ENCODE assay signal across 24 cellular contexts in genomic region chr17:74903671-74904070, GRCh38. TPM values are rescaled to one million over a fixed set of nuclear protein-coding genes. Genes with fewer than 3 reads are reported as not detected.
DNase-seq lines count a peak whose midpoint lies in the region; ATAC-seq and TF ChIP-seq lines count a peak whose summit lies in the region.
"Had no signal": no experiment of that assay in that cellular context is flagged by ENCODE, and none has a peak within 500 bp of the region (broad histone marks: within the 10 kb centered on the region; RNA-seq: fewer than 3 reads in every experiment).

No MANE protein-coding gene starts in this region.

- no peak overlapping the region for H3K9ac ChIP-seq in H9 (ENCODE audit: extremely low read depth, insufficient read length, low read length)
- H3K9ac ChIP-seq: BLaER1 treated with 17β-estradiol and CSF1 and Interleukin-3, amounts not matched to agents 10 nM and 100 nM; GM23248 had no signal

- H3K4me1 Mint-ChIP-seq in H9: peaks cover 18 to 29% of the 10 kb centered on the region in 2 experiments
- H3K4me1 Mint-ChIP-seq in T-helper 17 cell: peaks cover 4% of the 10 kb centered on the region
- H3K4me1 Mint-ChIP-seq in neural crest cell: no peaks in the 10 kb centered on the region
- no peaks in the 10 kb centered on the region for H3K4me1 Mint-ChIP-seq in osteocyte (ENCODE audit: unreplicated experiment)
- H3K4me1 Mint-ChIP-seq: CD8-positive, alpha-beta memory T cell had no signal

- no peak overlapping the region for H2BK5ac ChIP-seq in H9 (ENCODE audit: insufficient read length, low read length)

- H3K27ac ChIP-seq in H9 (ENCODE audit: insufficient read length, low read depth, low read length): no peak overlapping the region
- H3K27ac ChIP-seq: A549; BLaER1 treated with 17β-estradiol and CSF1 and Interleukin-3, amounts not matched to agents 10 nM and 100 nM; GM23248 had no signal

- H3K27me3 Mint-ChIP-seq in H9 (ENCODE audit: low read depth) (peaks cover 48% of the 10 kb centered on the region), T-helper 17 cell (peaks cover 29% of the 10 kb centered on the region), neural crest cell (ENCODE audit: low read depth) (peaks cover 34% of the 10 kb centered on the region), osteocyte (ENCODE audit: unreplicated experiment) (peaks cover 27% of the 10 kb centered on the region)

- no peak overlapping the region for H2AFZ ChIP-seq in H9 (ENCODE audit: low read length)
- H2AFZ ChIP-seq: GM23248 had no signal

- H3K36me3 Mint-ChIP-seq in H9 (ENCODE audit: insufficient read depth in 1 of 3, low read depth in 3 of 3) (peaks cover 0 to 2% (median 0%) of the 10 kb centered on the region in 3 experiments; a peak in 3 of 7 replicates), T-helper 17 cell (ENCODE audit: low read depth) (no peaks in the 10 kb centered on the region), neural crest cell (ENCODE audit: low read depth) (no peaks in the 10 kb centered on the region), osteocyte (ENCODE audit: unreplicated experiment) (no peaks in the 10 kb centered on the region)
- H3K36me3 Mint-ChIP-seq: CD14-positive monocyte; CD8-positive, alpha-beta memory T cell had no signal

- H2BK12ac ChIP-seq in H9 (ENCODE audit: insufficient read length, low read depth, low read length): no peak overlapping the region

- H2BK20ac ChIP-seq in H9 (ENCODE audit: low read depth, low read length, poor library complexity, severe bottlenecking): no peak overlapping the region

- no peaks in the 10 kb centered on the region for H3K79me1 ChIP-seq in H9 (ENCODE audit: insufficient read depth, low read depth, low read length, poor library complexity, severe bottlenecking)

- H3K9me3 Mint-ChIP-seq in H9: peaks cover 0 to 3% of the 10 kb centered on the region in 2 experiments; a peak in 1 of 5 replicates
- H3K9me3 Mint-ChIP-seq in neural crest cell: peaks cover 3% of the 10 kb centered on the region
- H3K9me3 Mint-ChIP-seq in osteocyte (ENCODE audit: unreplicated experiment): no peaks in the 10 kb centered on the region
- H3K9me3 Mint-ChIP-seq: CD4-positive, alpha-beta T cell had no signal

- no peak for ATAC-seq in T-helper 17 cell
- ATAC-seq: A549, GM12878 had no signal

- no peak overlapping the region for H3K14ac ChIP-seq in H9 (ENCODE audit: insufficient read depth, low read length)

- H4K8ac ChIP-seq in H9 (replicated peaks; ENCODE audit: insufficient read length, low read depth, low read length): no peak overlapping the region

- H3K27ac Mint-ChIP-seq in H9: no peak overlapping the region; a peak in 1 of 7 replicates
- H3K27ac Mint-ChIP-seq in T-helper 17 cell: peak overlapping the region; percentile 19
- H3K27ac Mint-ChIP-seq in neural crest cell (ENCODE audit: unreplicated experiment): peak overlapping the region; percentile 6
- no peak overlapping the region for H3K27ac Mint-ChIP-seq in osteocyte (ENCODE audit: unreplicated experiment)
- H3K27ac Mint-ChIP-seq: CD4-positive, alpha-beta T cell had no signal

- H3K23me2 ChIP-seq in H9 (ENCODE audit: insufficient read length, low read depth, low read length, poor library complexity, severe bottlenecking): no peaks in the 10 kb centered on the region

- no CpG with 5 or more reads among the region's 6 CpGs for whole genome bisulfite sequencing in H9 (ENCODE audit: extremely low coverage, insufficient read length, low lambda C conversion rate)

- no peak overlapping the region for H2BK15ac ChIP-seq in H9 (ENCODE audit: low read depth, low read length)

- peak; percentile 28 for DNase-seq in H9
- no peak for DNase-seq in T-helper 17 cell
- DNase-seq in neural crest cell (ENCODE audit: low read depth, low spot score): no peak
- DNase-seq in osteocyte (ENCODE audit: extremely low spot score, unreplicated experiment): peak; percentile 77
- no peak for DNase-seq in superior temporal gyrus (ENCODE audit: extremely low spot score)
- DNase-seq in NCI-H187 (lab: John Stamatoyannopoulos, UW): no peak
- no peak for DNase-seq in HPDE6-E6E7 (ENCODE audit: extremely low spot score)
- DNase-seq: 8988T; ACHN; AML-193; BE2C; CD4-positive, alpha-beta T cell; CD8-positive, alpha-beta memory T cell; DMS 273 treated with DMSO at 0.1 percent for 48 hours; DMS79; EL; GDM1; GM23248 had no signal

- H3K18ac ChIP-seq in H9 (ENCODE audit: insufficient read length, low read depth, low read length): no peak overlapping the region

- H2BK120ac ChIP-seq in H9 (ENCODE audit: low read depth, low read length, poor library complexity, severe bottlenecking): no peak overlapping the region

- H3K9me3 ChIP-seq in H9 (ENCODE audit: control insufficient read depth, low read depth, low read length) (no peaks in the 10 kb centered on the region), T-helper 17 cell (ENCODE audit: control insufficient read depth, low read length, poor library complexity, severe bottlenecking) (no peaks in the 10 kb centered on the region)
- H3K9me3 ChIP-seq: A549, BE2C, HAP-1 had no signal

- no peaks in the 10 kb centered on the region for H4K20me1 ChIP-seq in H9 (ENCODE audit: control insufficient read depth, insufficient read depth, insufficient read length)
- H4K20me1 ChIP-seq: BLaER1 treated with 17β-estradiol and CSF1 and Interleukin-3, amounts not matched to agents 10 nM and 100 nM had no signal

- no peaks in the 10 kb centered on the region for H3K27me3 ChIP-seq in H9 (ENCODE audit: insufficient read depth, low read length)
- H3K27me3 ChIP-seq: BE2C; BLaER1 treated with 17β-estradiol and CSF1 and Interleukin-3, amounts not matched to agents 10 nM and 100 nM had no signal

- no peaks in the 10 kb centered on the region for H3K79me2 ChIP-seq in H9 (ENCODE audit: insufficient read depth, low read length)

- no peak for TF ChIP-seq CTCF in H9 (conservative IDR thresholded peaks at IDR 0.05)
- no peak for TF ChIP-seq CTCF in neural crest cell (conservative IDR thresholded peaks at IDR 0.05)
- no peak for TF ChIP-seq CTCF in osteocyte (IDR thresholded peaks at IDR 0.05)

- H3T11ph ChIP-seq in H9 (ENCODE audit: low read length): no peak overlapping the region

- no peak overlapping the region for H2AK5ac ChIP-seq in H9 (ENCODE audit: insufficient read length, low read length)

- no peak overlapping the region for H4K91ac ChIP-seq in H9 (ENCODE audit: insufficient read length, low read depth, low read length)

- peaks cover 3% of the 10 kb centered on the region for H3K4me1 ChIP-seq in H9 (ENCODE audit: insufficient read depth, low read length)
- H3K4me1 ChIP-seq: A549, BE2C, HAP-1 had no signal

- no peak overlapping the region for H3K4me2 ChIP-seq in H9 (ENCODE audit: insufficient read depth, insufficient read length, low read length)
- H3K4me2 ChIP-seq: A549; BLaER1 treated with 17β-estradiol and CSF1 and Interleukin-3, amounts not matched to agents 10 nM and 100 nM had no signal

- no peak overlapping the region for H3K4ac ChIP-seq in H9 (ENCODE audit: low read depth, low read length)

- no peak overlapping the region for H4K5ac ChIP-seq in H9 (ENCODE audit: insufficient read length, low read depth, low read length)

- H3K4me3 Mint-ChIP-seq in H9 (no peak overlapping the region), T-helper 17 cell (no peak overlapping the region), neural crest cell (no peak overlapping the region), osteocyte (ENCODE audit: unreplicated experiment) (no peak overlapping the region)
- H3K4me3 Mint-ChIP-seq: CD14-positive monocyte; CD4-positive, alpha-beta T cell had no signal

- H3K56ac ChIP-seq in H9 (ENCODE audit: insufficient read length, low read depth, low read length): no peak overlapping the region

- H3K23ac ChIP-seq in H9 (ENCODE audit: insufficient read length, low read depth, low read length): no peak overlapping the region

RNA-seq across cellular contexts. Expression of gene FADS6, which starts 10.2 kb away (rescaled TPM):
- total RNA-seq in H9 (2021): 0.94 and 1.2 TPM in 2 replicates
- not detected for total RNA-seq in T-helper 17 cell
- total RNA-seq in neural crest cell: not detected in 2 replicates
- total RNA-seq in osteocyte: not detected in 2 replicates
- total RNA-seq: CD4-positive, alpha-beta T cell; CD8-positive, alpha-beta memory T cell; GM12878; GM23248; H4 had no signal

RNA-seq across cellular contexts. Expression of gene USH1G, which starts 19.4 kb away (rescaled TPM):
- total RNA-seq in H9 (2021) (2.5 and 2.7 TPM in 2 replicates), T-helper 17 cell (not detected), neural crest cell (0.14 TPM in 1 of 2 replicates, not detected in the other), osteocyte (not detected in 2 replicates)
- total RNA-seq: CD4-positive, alpha-beta T cell; CD8-positive, alpha-beta memory T cell; GM23248 had no signal

RNA-seq across cellular contexts. Expression of gene OTOP2, which starts 20.4 kb away (rescaled TPM):
- total RNA-seq in H9 (2021) (0.11 TPM in 1 of 2 replicates, not detected in the other), T-helper 17 cell (not detected), neural crest cell (not detected in 2 replicates), osteocyte (not detected in 2 replicates)
- total RNA-seq: CD4-positive, alpha-beta T cell; CD8-positive, alpha-beta memory T cell; GM12878; GM23248; H4 had no signal

RNA-seq across cellular contexts. Expression of gene FDXR, which starts 30.9 kb away (rescaled TPM):
- total RNA-seq in H9 (2021) (39.7 and 43.2 TPM in 2 replicates), T-helper 17 cell (1 to 10 TPM; 4.5 to 8.7 TPM), neural crest cell (13.3 and 14.8 TPM in 2 replicates), osteocyte (9.1 and 11.2 TPM in 2 replicates)

RNA-seq across cellular contexts. Expression of gene OTOP3, which starts 32.0 kb away (rescaled TPM):
- not detected in 2 replicates for total RNA-seq in H9 (2021)
- not detected for total RNA-seq in T-helper 17 cell
- not detected in 2 replicates for total RNA-seq in neural crest cell
- not detected in 2 replicates for total RNA-seq in osteocyte
- total RNA-seq: CD4-positive, alpha-beta T cell; CD8-positive, alpha-beta memory T cell; GM12878; GM23248; H4 had no signal

Comparison
In these comparisons a context has a peak if more than half of its experiments do, and no peak if none do; other contexts are left out.
1. DNase-seq: peak in H9 (single experiment) and osteocyte (single experiment); none in T-helper 17 cell (0 of 3), neural crest cell (single experiment), superior temporal gyrus (single experiment), NCI-H187 (0 of 2) and HPDE6-E6E7 (single experiment).
2. H3K27ac Mint-ChIP-seq: peak in T-helper 17 cell (single experiment) and neural crest cell (single experiment); none in H9 (0 of 3) and osteocyte (single experiment).